Comparison of ENCODE assay signal across 9 cellular contexts in genomic region chr20:4949833-4950178, GRCh38. TPM values are rescaled to one million over a fixed set of nuclear protein-coding genes. Genes with fewer than 3 reads are reported as not detected.
DNase-seq lines count a peak whose midpoint lies in the region; ATAC-seq, FAIRE-seq and TF ChIP-seq lines count a peak whose summit lies in the region.
"Had no signal": no experiment of that assay in that cellular context is flagged by ENCODE, and none has a peak within 500 bp of the region (broad histone marks: within the 10 kb centered on the region; RNA-seq: fewer than 3 reads in every experiment).

No MANE protein-coding gene starts in this region.

- ATAC-seq in GM21526 (IDR thresholded peaks at IDR 0.05; ENCODE audit: low FRiP score, unreplicated experiment) (peak; percentile 78), body of pancreas (peak; percentile 75), HG03108 (IDR thresholded peaks at IDR 0.05; ENCODE audit: unreplicated experiment) (no peak)

- TF ChIP-seq POLR2A in body of pancreas (IDR thresholded peaks at IDR 0.05) (no peak), testis (IDR thresholded peaks at IDR 0.05) (no peak)

- H3K4me3 ChIP-seq in body of pancreas (no peak overlapping the region), testis (no peak overlapping the region)

- no peaks in the 10 kb centered on the region for H3K9me3 ChIP-seq in body of pancreas
- H3K9me3 ChIP-seq in testis = no peaks in the 10 kb centered on the region

- DNase-seq in G401 (ENCODE audit: low spot score) = peak; percentile 85
- DNase-seq in NCI-H69 (lab: John Stamatoyannopoulos, UW) = peak; percentile 48
- peak in 1 of 4 donors; percentile 44 for DNase-seq in body of pancreas
- DNase-seq in inferior parietal cortex (ENCODE audit: extremely low spot score) = peak; percentile 73
- DNase-seq in testis = peak; percentile 61
- no peak for DNase-seq in HTR-8/SVneo (ENCODE audit: insufficient read length, low spot score)

- FAIRE-seq in HTR-8/SVneo (lab: Jason Lieb, UNC) = no peak
- FAIRE-seq: TTC549 had no signal

- intact Hi-C loops in body of pancreas (cut with DNase I) (no loop called here), testis (cut with DNase I; ENCODE audit: low total_unique reads) (no loop called here)

- H3K36me3 ChIP-seq in body of pancreas (replicated peaks in 1 of 2; ENCODE audit: insufficient read depth in 1 of 2, low read depth in 2 of 2) = no peaks in the 10 kb centered on the region
- no peaks in the 10 kb centered on the region for H3K36me3 ChIP-seq in testis (ENCODE audit: low read depth, missing control alignments)

- WGBS in body of pancreas, 2 donors = 61 to 81% methylated on average over 6 of the region's 6 CpGs
- WGBS in testis, 2 donors = 58 to 64% methylated on average over 6 of the region's 6 CpGs

- peaks cover 4% of the 10 kb centered on the region for H3K4me1 ChIP-seq in body of pancreas
- H3K4me1 ChIP-seq in testis = peaks cover 17% of the 10 kb centered on the region

- H3K27ac ChIP-seq in body of pancreas (no peak overlapping the region), testis (no peak overlapping the region)

- peak in 6 of 7 experiments; percentile 22 to 59 (median 48) for TF ChIP-seq CTCF in body of pancreas (IDR thresholded peaks at IDR 0.05)
- peak; percentile 54 to 83 (median 55) for TF ChIP-seq CTCF in testis (IDR thresholded peaks at IDR 0.05)

- H3K27me3 ChIP-seq in body of pancreas = no peaks in the 10 kb centered on the region
- H3K27me3 ChIP-seq in testis = no peaks in the 10 kb centered on the region

- in situ Hi-C loops in G401 (cut with HindIII; ENCODE audit: low sequenced_read_pairs) = no loop called here

RNA-seq across cellular contexts. Expression of gene SLC23A2, which starts 51.5 kb away (rescaled TPM):
- total RNA-seq in G401 (2014; rRNA removed; shearing (Covaris generic)) = 6.3 and 10.1 TPM in 2 replicates
- 10 to 100 TPM; 12.2 TPM for total RNA-seq in body of pancreas
- total RNA-seq in testis = 10 to 100 TPM; 40.7 to 49.3 TPM
- 23.6 TPM for polyA plus RNA-seq in testis (ENCODE audit: insufficient read depth, low read depth, low replicate concordance)
